ENCODE assay signal across 8 cellular contexts in the genomic region with DNA sequence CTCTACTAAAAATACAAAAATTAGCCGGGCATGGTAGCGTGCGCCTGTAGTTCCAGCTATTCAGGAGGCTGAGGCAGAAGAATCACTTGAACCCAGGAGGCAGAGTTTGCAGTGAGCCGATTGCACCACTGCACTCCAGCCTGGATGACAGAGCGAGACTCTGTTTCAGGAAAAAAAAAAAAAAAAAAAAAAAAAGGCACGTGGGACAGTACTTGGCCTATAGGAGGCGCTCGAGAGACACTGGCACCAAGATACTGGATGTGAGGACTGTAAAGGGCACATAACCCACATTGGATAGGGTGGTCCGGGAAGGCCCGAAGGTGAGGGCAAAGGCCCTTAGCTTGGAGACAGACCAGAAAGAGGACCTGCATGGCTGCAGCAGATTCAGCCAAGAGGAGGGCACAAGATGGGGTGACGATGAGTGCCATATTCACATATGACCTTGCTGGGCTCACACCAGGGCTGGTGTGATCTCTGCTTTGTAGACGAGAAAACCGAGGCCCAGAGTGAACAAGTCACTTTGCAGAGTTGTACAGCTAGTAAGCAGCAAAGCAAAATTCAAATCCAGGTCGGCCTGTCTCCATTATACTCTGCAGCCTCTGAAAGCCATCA.
DNase-seq lines count a peak whose midpoint lies in the region; ATAC-seq and TF ChIP-seq lines count a peak whose summit lies in the region.

No MANE protein-coding gene starts in this region.

- WGBS in stomach, 5 donors: 71 to 78% (median 75%) methylated on average over 13 to 14 of the region's 14 CpGs

- no peaks in the 10 kb centered on the region for H3K36me3 Mint-ChIP-seq in activated CD8-positive, alpha-beta memory T cell treated with anti-CD3 and anti-CD28 coated beads, Interleukin-2, amount 10 ng/mL, durations not matched to agents 7 days and 5 days
- peaks cover 23% of the 10 kb centered on the region for H3K36me3 Mint-ChIP-seq in activated T-cell treated with anti-CD3 and anti-CD28 coated beads, Interleukin-2, amount 50 U/mL, for 24 hours (ENCODE audit: low read depth)
- H3K36me3 Mint-ChIP-seq in CD8-positive, alpha-beta memory T cell: peaks cover 4 to 30% (median 9%) of the 10 kb centered on the region in 3 donors

- no peaks in the 10 kb centered on the region for H3K9me3 Mint-ChIP-seq in activated CD8-positive, alpha-beta memory T cell treated with anti-CD3 and anti-CD28 coated beads, Interleukin-2, amount 10 ng/mL, durations not matched to agents 7 days and 5 days (ENCODE audit: low read depth)
- no peaks in the 10 kb centered on the region for H3K9me3 Mint-ChIP-seq in activated T-cell treated with anti-CD3 and anti-CD28 coated beads, Interleukin-2, amount 50 U/mL, for 24 hours
- no peaks in the 10 kb centered on the region for H3K9me3 Mint-ChIP-seq in CD8-positive, alpha-beta memory T cell

- H3K4me3 Mint-ChIP-seq in activated CD8-positive, alpha-beta memory T cell treated with anti-CD3 and anti-CD28 coated beads, Interleukin-2, amount 10 ng/mL, durations not matched to agents 7 days and 5 days: no peak overlapping the region
- no peak overlapping the region for H3K4me3 Mint-ChIP-seq in activated T-cell treated with anti-CD3 and anti-CD28 coated beads, Interleukin-2, amount 50 U/mL, for 24 hours
- H3K4me3 Mint-ChIP-seq in CD8-positive, alpha-beta memory T cell: no peak overlapping the region

- H3K9me3 ChIP-seq in stomach: no peaks in the 10 kb centered on the region
- no peaks in the 10 kb centered on the region for H3K9me3 ChIP-seq in CD8-positive, alpha-beta memory T cell (ENCODE audit: low read length)

- H3K27ac ChIP-seq in stomach: no peak overlapping the region
- H3K27ac ChIP-seq in CD8-positive, alpha-beta memory T cell (ENCODE audit: low read depth, low read length): no peak overlapping the region

- intact Hi-C loops in stomach (cut with DNase I; ENCODE audit: low total_unique reads): no loop called here

- H3K27ac Mint-ChIP-seq in activated CD8-positive, alpha-beta memory T cell treated with anti-CD3 and anti-CD28 coated beads, Interleukin-2, amount 10 ng/mL, durations not matched to agents 7 days and 5 days: no peak overlapping the region
- no peak overlapping the region for H3K27ac Mint-ChIP-seq in activated T-cell treated with anti-CD3 and anti-CD28 coated beads, Interleukin-2, amount 50 U/mL, for 24 hours
- peak overlapping the region in 1 of 8 donors; percentile 22 for H3K27ac Mint-ChIP-seq in CD8-positive, alpha-beta memory T cell

- no peak for ATAC-seq in activated CD8-positive, alpha-beta memory T cell treated with anti-CD3 and anti-CD28 coated beads, Interleukin-2, amount 10 ng/mL, durations not matched to agents 7 days and 5 days
- ATAC-seq in HG02885 (IDR thresholded peaks at IDR 0.05; ENCODE audit: poor library complexity, unreplicated experiment): no peak

- DNase-seq in activated CD8-positive, alpha-beta memory T cell treated with anti-CD3 and anti-CD28 coated beads, Interleukin-2, amount 10 ng/mL, durations not matched to agents 7 days and 5 days: peak; percentile 47
- no peak for DNase-seq in activated CD8-positive, alpha-beta memory T cell treated with anti-CD3 and anti-CD28 coated beads, Interleukin-2, amount 50 U/mL, for 4 hours
- DNase-seq in LoVo (ENCODE audit: low spot score) (peak; percentile 19), iPS-NIHi11 (ENCODE audit: low spot score) (peak; percentile 66), stomach (peak; percentile 27)
- peak; percentile 35 for DNase-seq in activated T-cell treated with anti-CD3 and anti-CD28 coated beads, Interleukin-2, amount 50 U/mL, for 24 hours
- DNase-seq in CD8-positive, alpha-beta memory T cell: no peak

- no peaks in the 10 kb centered on the region for H3K27me3 Mint-ChIP-seq in activated CD8-positive, alpha-beta memory T cell treated with anti-CD3 and anti-CD28 coated beads, Interleukin-2, amount 10 ng/mL, durations not matched to agents 7 days and 5 days
- H3K27me3 Mint-ChIP-seq in activated T-cell treated with anti-CD3 and anti-CD28 coated beads, Interleukin-2, amount 50 U/mL, for 24 hours: no peaks in the 10 kb centered on the region
- no peaks in the 10 kb centered on the region for H3K27me3 Mint-ChIP-seq in CD8-positive, alpha-beta memory T cell

- POLR2A ChIA-PET in CD8-positive, alpha-beta memory T cell (lab: Charles Lee): interaction anchor here (0.6 kb wide), 1 partner anchor 44 kb away, joined by 5 read pairs; no protein-coding TSS in a partner anchor

- H3K36me3 ChIP-seq in stomach: peaks cover 10 to 51% (median 37%) of the 10 kb centered on the region in 4 donors
- no peaks in the 10 kb centered on the region for H3K36me3 ChIP-seq in CD8-positive, alpha-beta memory T cell (ENCODE audit: insufficient read depth, low read length)

- no peak overlapping the region for H3K4me3 ChIP-seq in stomach
- H3K4me3 ChIP-seq in CD8-positive, alpha-beta memory T cell (ENCODE audit: low read length): no peak overlapping the region

- CTCF ChIA-PET in activated CD8-positive, alpha-beta memory T cell treated with anti-CD3 and anti-CD28 coated beads, Interleukin-2, amount 10 ng/mL, durations not matched to agents 7 days and 5 days (lab: Charles Lee): interaction anchor here (0.6 to 3.0 kb wide), 8 partner anchors 8 to 1386 kb away, joined by 3 to 14 read pairs (median 3); no protein-coding TSS in a partner anchor
- CTCF ChIA-PET in CD8-positive, alpha-beta memory T cell (lab: Charles Lee): interaction anchor here (1.0 to 1.7 kb wide), 4 partner anchors 9 to 278 kb away, joined by 3 to 4 read pairs (median 4); no protein-coding TSS in a partner anchor

- no peaks in the 10 kb centered on the region for H3K4me1 Mint-ChIP-seq in activated CD8-positive, alpha-beta memory T cell treated with anti-CD3 and anti-CD28 coated beads, Interleukin-2, amount 10 ng/mL, durations not matched to agents 7 days and 5 days
- no peaks in the 10 kb centered on the region for H3K4me1 Mint-ChIP-seq in activated T-cell treated with anti-CD3 and anti-CD28 coated beads, Interleukin-2, amount 50 U/mL, for 24 hours (ENCODE audit: low read depth)
- peaks cover 0 to 4% (median 0%) of the 10 kb centered on the region in 3 donors for H3K4me1 Mint-ChIP-seq in CD8-positive, alpha-beta memory T cell

- no peak for TF ChIP-seq POLR2A in stomach (IDR thresholded peaks at IDR 0.05)

- TF ChIP-seq EP300 in stomach (IDR thresholded peaks at IDR 0.05): no peak

- TF ChIP-seq CTCF in stomach (IDR thresholded peaks at IDR 0.05): no peak

- no peaks in the 10 kb centered on the region for H3K4me1 ChIP-seq in stomach
- no peaks in the 10 kb centered on the region for H3K4me1 ChIP-seq in CD8-positive, alpha-beta memory T cell (ENCODE audit: insufficient read depth, low read length)

- H3K27me3 ChIP-seq in stomach: no peaks in the 10 kb centered on the region
- H3K27me3 ChIP-seq in CD8-positive, alpha-beta memory T cell (ENCODE audit: insufficient read depth, low read length, poor library complexity, severe bottlenecking): no peaks in the 10 kb centered on the region

Comparison
In these comparisons a context has a peak if more than half of its experiments do, and no peak if none do; other contexts are left out.
1. DNase-seq: peak in activated CD8-positive, alpha-beta memory T cell treated with anti-CD3 and anti-CD28 coated beads, Interleukin-2, amount 10 ng/mL, durations not matched to agents 7 days and 5 days (single experiment), LoVo (single experiment), activated T-cell treated with anti-CD3 and anti-CD28 coated beads, Interleukin-2, amount 50 U/mL, for 24 hours (single experiment), iPS-NIHi11 (single experiment) and stomach (single experiment); none in activated CD8-positive, alpha-beta memory T cell treated with anti-CD3 and anti-CD28 coated beads, Interleukin-2, amount 50 U/mL, for 4 hours (single experiment) and CD8-positive, alpha-beta memory T cell (0 of 5).